ENCODE assay signal across 2 cellular contexts in genomic region chr16:29697391-29697790, GRCh38.
TF ChIP-seq lines count a peak whose summit lies in the region.

No MANE protein-coding gene starts in this region.

TF ChIP-seq in IMR-90, 13 proteins besides CTCF, POLR2A, EP300 and RAD21:
- no peak for TF ChIP-seq ELK1 (IDR thresholded peaks at IDR 0.05; ENCODE audit: borderline replicate concordance, low read depth, low read length)

TF ChIP-seq in K562, 482 proteins besides CTCF, POLR2A, EP300 and RAD21:
- TF ChIP-seq SAP30 (IDR thresholded peaks at IDR 0.05; ENCODE audit: borderline replicate concordance, insufficient read depth, low read depth, low read length, poor library complexity, severe bottlenecking) (no peak), BCOR (IDR thresholded peaks at IDR 0.05) (peak; percentile 96), ARID4B (CRISPR knock-in tag; IDR thresholded peaks at IDR 0.05) (no peak), CBX3 (IDR thresholded peaks at IDR 0.05; ENCODE audit: borderline replicate concordance in 1 of 2, low read length in 2 of 2) (0 out of 3 replicates have a peak, but pooled peaks of 1 of the 2 experiments have one; percentile 21), ADNP (tag; IDR thresholded peaks at IDR 0.05) (peak; percentile 86), KDM1A (IDR thresholded peaks at IDR 0.05) (peak; percentile 76 to 88), KAT8 (IDR thresholded peaks at IDR 0.05; ENCODE audit: low read depth) (no peak), HDAC2 (IDR thresholded peaks at IDR 0.05) (peak; percentile 83), RBM25 (IDR thresholded peaks at IDR 0.05; ENCODE audit: low read depth, low read length, severe bottlenecking) (peak; percentile 92), ZFP36 (IDR thresholded peaks at IDR 0.05; ENCODE audit: low read depth, low read length, partially characterized antibody) (no peak), GABPB1 (CRISPR knock-in tag; IDR thresholded peaks at IDR 0.05) (no peak), CBX1 (IDR thresholded peaks at IDR 0.05; ENCODE audit: low read depth) (peak; percentile 84; the same call in 1 of the 2 replicates), RCOR1 (IDR thresholded peaks at IDR 0.05; ENCODE audit: borderline replicate concordance in 1 of 2, low read depth in 2 of 2, low read length in 2 of 2) (peak in 1 of 2 experiments; percentile 59; a peak in 1 of 4 replicates), SMARCA5 (IDR thresholded peaks at IDR 0.05) (peak; percentile 79; the same call in 1 of the 2 replicates), PRMT5 (CRISPR knock-in tag; IDR thresholded peaks at IDR 0.05) (no peak), MITF (IDR thresholded peaks at IDR 0.05) (no peak), ZBTB40 (IDR thresholded peaks at IDR 0.05) (no peak), ZBTB40 (CRISPR knock-in tag; IDR thresholded peaks at IDR 0.05) (no peak), HNRNPH1 (optimal IDR thresholded peaks at IDR 0.05; ENCODE audit: low read depth, low read length) (no peak), ZNF274 (IDR thresholded peaks at IDR 0.05; ENCODE audit: borderline replicate concordance, low read depth, low read length) (no peak), CHD4 (IDR thresholded peaks at IDR 0.05; ENCODE audit: insufficient read depth, insufficient replicate concordance, low read depth, low read length, poor library complexity, severe bottlenecking) (peak; percentile 75), HBP1 (CRISPR knock-in tag; IDR thresholded peaks at IDR 0.05) (no peak), CLOCK (CRISPR knock-in tag; IDR thresholded peaks at IDR 0.05; ENCODE audit: borderline replicate concordance) (no peak)
